28 cellular contexts compared by ENCODE assay signal in genomic region chr11:129366737-129367597, GRCh38.
"Had no signal": no experiment of that assay in that cellular context is flagged by ENCODE, and none has a peak within 500 bp of the region (broad histone marks: within the 10 kb centered on the region; RNA-seq: fewer than 3 reads in every experiment).

No MANE protein-coding gene starts in this region.

- H3K4me3 ChIP-seq: cardiac muscle cell, PC-9 had no signal

- H3K9me3 Mint-ChIP-seq: activated CD4-positive, alpha-beta T cell treated with anti-CD3 and anti-CD28 coated beads, Interleukin-2, amount 10 ng/mL, durations not matched to agents 24 days and 14 days; activated CD8-positive, alpha-beta T cell treated with anti-CD3 and anti-CD28 coated beads for 36 hours; activated naive CD8-positive, alpha-beta T cell treated with anti-CD3 and anti-CD28 coated beads for 36 hours; activated T-cell treated with anti-CD3 and anti-CD28 coated beads, Interleukin-2, amount 50 U/mL, for 72 hours; activated T-helper 17 cell treated with anti-CD3 and anti-CD28 coated beads, Interleukin-2, amount 50 U/mL, for 72 hours; central memory CD8-positive, alpha-beta T cell had no signal

- H3K36me3 ChIP-seq: brain microvascular endothelial cell, cardiac muscle cell had no signal

- H3K4me1 Mint-ChIP-seq: activated CD4-positive, alpha-beta T cell treated with anti-CD3 and anti-CD28 coated beads, Interleukin-2, amount 10 ng/mL, durations not matched to agents 24 days and 14 days; activated naive CD8-positive, alpha-beta T cell treated with anti-CD3 and anti-CD28 coated beads for 36 hours; activated T-helper 17 cell treated with anti-CD3 and anti-CD28 coated beads, Interleukin-2, amount 50 U/mL, for 72 hours had no signal

- ATAC-seq: activated CD8-positive, alpha-beta T cell treated with anti-CD3 and anti-CD28 coated beads for 36 hours; activated T-cell treated with anti-CD3 and anti-CD28 coated beads, Interleukin-2, amount 50 U/mL, for 72 hours; activated T-helper 17 cell treated with anti-CD3 and anti-CD28 coated beads, Interleukin-2, amount 50 U/mL, for 72 hours; Right ventricle myocardium inferior had no signal

- H3K36me3 Mint-ChIP-seq: activated naive CD8-positive, alpha-beta T cell treated with anti-CD3 and anti-CD28 coated beads for 36 hours had no signal

- H3K27ac ChIP-seq: brain microvascular endothelial cell, cardiac muscle cell, PC-9, RWPE1 had no signal

- H3K27ac Mint-ChIP-seq: activated CD4-positive, alpha-beta T cell treated with anti-CD3 and anti-CD28 coated beads, Interleukin-2, amount 10 ng/mL, durations not matched to agents 24 days and 14 days; activated CD8-positive, alpha-beta T cell treated with anti-CD3 and anti-CD28 coated beads for 36 hours; activated naive CD8-positive, alpha-beta T cell treated with anti-CD3 and anti-CD28 coated beads for 36 hours; activated T-cell treated with anti-CD3 and anti-CD28 coated beads, Interleukin-2, amount 50 U/mL, for 72 hours; activated T-helper 17 cell treated with anti-CD3 and anti-CD28 coated beads, Interleukin-2, amount 50 U/mL, for 72 hours had no signal

- H3K4me3 Mint-ChIP-seq: activated CD4-positive, alpha-beta T cell treated with anti-CD3 and anti-CD28 coated beads, Interleukin-2, amount 10 ng/mL, durations not matched to agents 24 days and 14 days; activated CD8-positive, alpha-beta T cell treated with anti-CD3 and anti-CD28 coated beads for 36 hours; activated naive CD8-positive, alpha-beta T cell treated with anti-CD3 and anti-CD28 coated beads for 36 hours; activated T-cell treated with anti-CD3 and anti-CD28 coated beads, Interleukin-2, amount 50 U/mL, for 72 hours; activated T-helper 17 cell treated with anti-CD3 and anti-CD28 coated beads, Interleukin-2, amount 50 U/mL, for 72 hours; central memory CD8-positive, alpha-beta T cell had no signal

- FAIRE-seq: RCC 7860 had no signal

- DNase-seq: activated CD4-positive, alpha-beta T cell treated with anti-CD3 and anti-CD28 coated beads, Interleukin-2, amount 10 ng/mL, durations not matched to agents 24 days and 14 days; activated CD4-positive, alpha-beta T cell treated with anti-CD3 and anti-CD28 coated beads, Interleukin-2, amount 50 U/mL, for 4 hours; activated CD8-positive, alpha-beta T cell treated with anti-CD3 and anti-CD28 coated beads for 36 hours; activated effector memory CD4-positive, alpha-beta T cell treated with anti-CD3 and anti-CD28 coated beads, Interleukin-2, amount 50 U/mL, for 16 hours; activated naive CD4-positive, alpha-beta T cell; activated naive CD4-positive, alpha-beta T cell treated with anti-CD3 and anti-CD28 coated beads, Interleukin-2, amount 50 U/mL, for 16 hours; activated naive CD8-positive, alpha-beta T cell treated with anti-CD3 and anti-CD28 coated beads for 36 hours; activated T-cell treated with anti-CD3 and anti-CD28 coated beads, Interleukin-2, amount 50 U/mL, for 1 hour; activated T-cell treated with anti-CD3 and anti-CD28 coated beads, Interleukin-2, amount 50 U/mL, for 72 hours; amniotic stem cell; aorta; brain microvascular endothelial cell; NCI-H1092 treated with DMSO at 0.1 percent for 48 hours; NCI-H1436 treated with DMSO at 0.1 percent for 48 hours; NCI-H1694 treated with DMSO at 0.1 percent for 48 hours; NCI-H2029; NCI-H345; NCI-H524 treated with DMSO at 0.1 percent for 48 hours; NK-92 treated with Interleukin-12 subunit alpha and Interleukin-12 subunit beta, amount 100 ng/mL, for 24 hours; SW 1271; T1000 had no signal
